ENCODE assay signal across 9 cellular contexts in the genomic region with DNA sequence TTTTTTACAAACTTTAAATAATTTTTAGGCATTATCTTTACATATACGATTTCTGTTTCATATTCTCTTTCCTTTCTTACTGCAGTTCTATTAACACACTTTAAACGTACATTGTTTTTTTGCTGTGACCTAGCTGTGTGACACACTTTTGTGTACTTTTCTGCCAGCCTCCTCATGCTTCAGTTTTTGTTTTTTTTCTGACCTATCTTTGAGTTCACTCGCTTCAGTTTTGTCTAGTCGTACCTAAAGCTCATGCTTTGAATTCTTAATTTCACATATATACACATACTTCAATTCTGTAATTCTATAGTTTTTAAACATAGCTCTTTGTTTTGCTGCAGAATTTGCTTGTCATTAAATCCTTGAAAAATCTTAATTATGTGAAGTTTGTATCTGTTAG.
A peak's percentile ranks its signal among the peaks of the same experiment; 100 is the strongest.
DNase-seq lines count a peak whose midpoint lies in the region; ATAC-seq and TF ChIP-seq lines count a peak whose summit lies in the region.
"Had no signal": no experiment of that assay in that cellular context is flagged by ENCODE, and none has a peak within 500 bp of the region (broad histone marks: within the 10 kb centered on the region; RNA-seq: fewer than 3 reads in every experiment).

No MANE protein-coding gene starts in this region.

- H3K27me3 ChIP-seq in GM06990 (replicated peaks; ENCODE audit: control insufficient read depth, insufficient read depth, low read length) (no peaks in the 10 kb centered on the region), esophagus muscularis mucosa (no peaks in the 10 kb centered on the region)

- POLR2A ChIA-PET in OCI-LY7 (lab: Charles Lee) = interaction anchor here (0.9 to 2.3 kb wide), 5 partner anchors 8 to 185 kb away, joined by 3 to 7 read pairs (median 3); no protein-coding TSS in a partner anchor

- H3K27ac ChIP-seq in OCI-LY7 (ENCODE audit: low read depth, low read length, poor library complexity, severe bottlenecking) = no peak overlapping the region
- peak overlapping the region; percentile 48 to 73 (median 64) for H3K27ac ChIP-seq in esophagus muscularis mucosa (replicated peaks in 1 of 4)

- H3K9me2 ChIP-seq in OCI-LY7 (ENCODE audit: insufficient read depth, low read length) = no peaks in the 10 kb centered on the region

- no peak overlapping the region for H2AFZ ChIP-seq in OCI-LY7 (ENCODE audit: low read length)

- no TSS peak for BruUV-seq in OCI-LY7 (replicated peaks; lab: Mats Ljungman, UMichigan)

- no peaks in the 10 kb centered on the region; the same call in 1 of the 2 replicates for H3K36me3 ChIP-seq in GM06990 (ENCODE audit: control insufficient read depth, insufficient read depth, low read length)
- H3K36me3 ChIP-seq in OCI-LY7 (ENCODE audit: insufficient read depth, low read length) = peaks cover 60% of the 10 kb centered on the region
- H3K36me3 ChIP-seq in esophagus muscularis mucosa = peaks cover 0 to 7% (median 0%) of the 10 kb centered on the region in 4 donors

- CTCF ChIA-PET in OCI-LY7 (lab: Charles Lee; ENCODE audit: unreplicated experiment) = no interaction called here

- no peaks in the 10 kb centered on the region; the same call in 1 of the 2 replicates for H4K20me1 ChIP-seq in OCI-LY7 (ENCODE audit: insufficient read depth, low read length)

- WGBS in esophagus muscularis mucosa = 30% methylated on average over 4 of the region's 4 CpGs

- H3K4me1 ChIP-seq in OCI-LY7 (ENCODE audit: insufficient read depth, low read length, poor library complexity, severe bottlenecking) (peaks cover 14% of the 10 kb centered on the region), esophagus muscularis mucosa (peaks cover 0 to 30% (median 22%) of the 10 kb centered on the region in 4 donors)

- intact Hi-C loops in OCI-LY7 (cut with micrococcal nuclease; ENCODE audit: unreplicated experiment) = no loop called here
- intact Hi-C loops in esophagus muscularis mucosa (cut with DNase I) = no loop called here
- intact Hi-C loops in sciatic nerve (cut with DNase I) = no loop called here

- TF ChIP-seq POLR2A in esophagus muscularis mucosa (IDR thresholded peaks at IDR 0.05; ENCODE audit: low read depth) = no peak

- no peak for DNase-seq in GM06990 (ENCODE audit: extremely low read depth, insufficient read length)
- DNase-seq in OCI-LY7 (ENCODE audit: low spot score) = no peak
- DNase-seq in esophagus muscularis mucosa (ENCODE audit: extremely low spot score) = no peak
- no peak for DNase-seq in sciatic nerve (ENCODE audit: low spot score)
- DNase-seq in T-helper 9 cell = no peak
- DNase-seq: NCI-H510A treated with DMSO at 0.1 percent for 48 hours had no signal

- H3K79me2 ChIP-seq in OCI-LY7 (ENCODE audit: insufficient read depth, low read depth, low read length) = no peaks in the 10 kb centered on the region

- no peak for TF ChIP-seq CTCF in GM06990 (IDR thresholded peaks at IDR 0.05; ENCODE audit: insufficient read depth, low read length, poor library complexity, severe bottlenecking)
- TF ChIP-seq CTCF in OCI-LY7 (conservative IDR thresholded peaks at IDR 0.05; ENCODE audit: low read length) = no peak
- no peak for TF ChIP-seq CTCF in esophagus muscularis mucosa (IDR thresholded peaks at IDR 0.05)

- H3K9me3 ChIP-seq in OCI-LY7 (ENCODE audit: low read length) (no peaks in the 10 kb centered on the region), esophagus muscularis mucosa (no peaks in the 10 kb centered on the region)

- TF ChIP-seq EP300 in esophagus muscularis mucosa (IDR thresholded peaks at IDR 0.05) = no peak

- peak overlapping the region; percentile 54 for H3K4me2 ChIP-seq in OCI-LY7 (ENCODE audit: low read length)

- H3K4me3 ChIP-seq in GM06990 (replicated peaks; ENCODE audit: low read depth, low read length) (peak overlapping the region; percentile 61; the same call in 1 of the 2 replicates), OCI-LY7 (ENCODE audit: low read depth, low read length, poor library complexity, severe bottlenecking) (no peak overlapping the region), esophagus muscularis mucosa (peak overlapping the region; percentile 34 to 45 (median 40))

- ATAC-seq in sciatic nerve (peak; percentile 14), GM21825 (IDR thresholded peaks at IDR 0.05; ENCODE audit: unreplicated experiment) (no peak), GM19023 (IDR thresholded peaks at IDR 0.05; ENCODE audit: unreplicated experiment) (no peak), GM21367 (IDR thresholded peaks at IDR 0.05; ENCODE audit: unreplicated experiment) (no peak)
